14 cellular contexts compared by ENCODE assay signal in genomic region chr9:27407966-27408365, GRCh38.
A peak's percentile ranks its signal among the peaks of the same experiment; 100 is the strongest.
DNase-seq lines count a peak whose midpoint lies in the region; ATAC-seq, FAIRE-seq and TF ChIP-seq lines count a peak whose summit lies in the region.
"Had no signal": no experiment of that assay in that cellular context is flagged by ENCODE, and none has a peak within 500 bp of the region (broad histone marks: within the 10 kb centered on the region; RNA-seq: fewer than 3 reads in every experiment).

No MANE protein-coding gene starts in this region.

- TF ChIP-seq CTCF in astrocyte of the spinal cord (IDR thresholded peaks at IDR 0.05; ENCODE audit: low read depth, low read length) (no peak), smooth muscle cell (IDR thresholded peaks at IDR 0.05; ENCODE audit: borderline replicate concordance, insufficient read depth, poor library complexity, severe bottlenecking) (no peak)

- no peaks in the 10 kb centered on the region for H3K36me3 ChIP-seq in smooth muscle cell (ENCODE audit: low read depth)
- H3K36me3 ChIP-seq: neutrophil had no signal

- FAIRE-seq in H54 (lab: Jason Lieb, UNC) = peak; percentile 94
- FAIRE-seq: GM12878, TTC549 had no signal

- H2AFZ ChIP-seq in smooth muscle cell (ENCODE audit: low read depth) = no peak overlapping the region

- 11% methylated on average over 5 of the region's 5 CpGs for WGBS in smooth muscle cell (ENCODE audit: low lambda C conversion rate)

- H3F3A ChIP-seq in smooth muscle cell (ENCODE audit: low read depth) = peaks cover 5% of the 10 kb centered on the region

- H3K4me1 ChIP-seq in smooth muscle cell (ENCODE audit: low read depth) = no peaks in the 10 kb centered on the region

- no peak for TF ChIP-seq POLR2A in H54 (IDR thresholded peaks at IDR 0.05; ENCODE audit: low read depth, low read length)

- peaks cover 1% of the 10 kb centered on the region for H3K27me3 ChIP-seq in smooth muscle cell (ENCODE audit: low read depth)
- H3K27me3 ChIP-seq: neutrophil had no signal

- H3K4me3 ChIP-seq in astrocyte of the spinal cord (ENCODE audit: low read depth, low read length) (no peak overlapping the region), smooth muscle cell (no peak overlapping the region)
- H3K4me3 ChIP-seq: GM12878 had no signal

- H3K79me2 ChIP-seq in smooth muscle cell (ENCODE audit: low read depth) = peaks cover 2% of the 10 kb centered on the region

- no peak overlapping the region for H3K9ac ChIP-seq in smooth muscle cell (ENCODE audit: low read depth)

- H3K9me3 ChIP-seq in smooth muscle cell (replicated peaks; ENCODE audit: low read depth) = no peaks in the 10 kb centered on the region
- H3K9me3 ChIP-seq: neutrophil had no signal

- DNase-seq in H54 (ENCODE audit: insufficient read length, low spot score) (peak; percentile 40), astrocyte of the spinal cord (ENCODE audit: low read depth, low spot score) (peak; percentile 54), iris pigment epithelial cell (ENCODE audit: low read depth) (peak; percentile 74), smooth muscle cell (lab: John Stamatoyannopoulos, UW; ENCODE audit: unreplicated experiment) (no peak), NCI-H1694 (lab: John Stamatoyannopoulos, UW) (no peak), HT-29 (ENCODE audit: low spot score) (no peak)
- no peak for DNase-seq in activated CD8-positive, alpha-beta memory T cell treated with anti-CD3 and anti-CD28 coated beads, Interleukin-2, amount 50 U/mL, for 4 hours
- DNase-seq: NCI-H345; stimulated activated CD4-positive, alpha-beta T cell treated with anti-CD3 and anti-CD28 coated beads, Interleukin-1b, Interleukin-23, amount 100 ng/mL, for 48 hours had no signal

- H3K4me2 ChIP-seq in smooth muscle cell = peak overlapping the region; percentile 32

- no peak for ATAC-seq in HG02588 (IDR thresholded peaks at IDR 0.05; ENCODE audit: unreplicated experiment)
- ATAC-seq: GM12878; stimulated activated memory B cell treated with anti-CD40 and anti-IgM and Interleukin-4, amounts not matched to agents 10 μg/mL and 1 μg/mL and 100 μg/mL, for 72 hours had no signal

- no peaks in the 10 kb centered on the region for H4K20me1 ChIP-seq in smooth muscle cell (ENCODE audit: low read depth)

- in situ Hi-C loops in astrocyte of the spinal cord (cut with HindIII; ENCODE audit: low sequenced_read_pairs) = no loop called here

- H3K27ac ChIP-seq in smooth muscle cell (ENCODE audit: low read depth) = peak overlapping the region; percentile 21
- H3K27ac ChIP-seq: neutrophil had no signal

Comparison
In these comparisons a context has a peak if more than half of its experiments do, and no peak if none do; other contexts are left out.
1. DNase-seq: peak in H54 (single experiment), astrocyte of the spinal cord (single experiment) and iris pigment epithelial cell (single experiment); none in smooth muscle cell (single experiment), activated CD8-positive, alpha-beta memory T cell treated with anti-CD3 and anti-CD28 coated beads, Interleukin-2, amount 50 U/mL, for 4 hours (single experiment), NCI-H1694 (single experiment) and HT-29 (single experiment).